ENCODE assay signal across 25 cellular contexts in the genomic region with DNA sequence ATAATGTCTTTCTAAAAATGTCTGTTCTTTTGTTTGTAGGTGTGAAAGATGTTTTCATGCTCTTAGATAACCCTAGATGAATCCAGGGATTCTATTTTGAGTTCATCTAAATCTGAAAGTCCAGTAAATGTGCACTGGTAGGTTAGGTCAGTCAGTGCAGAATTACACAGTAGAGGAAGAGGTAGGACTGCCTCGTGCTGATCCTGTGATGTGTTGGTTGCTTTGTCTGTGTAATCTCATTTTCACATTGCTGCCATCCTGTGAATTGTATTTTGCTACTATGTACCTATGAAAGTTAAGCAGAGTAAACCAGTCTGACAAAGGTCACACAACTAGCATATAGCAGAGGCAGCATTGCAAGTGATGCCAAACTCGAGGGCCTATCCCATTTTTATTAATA. TPM values are rescaled to one million over a fixed set of nuclear protein-coding genes. Genes with fewer than 3 reads are reported as not detected.
DNase-seq lines count a peak whose midpoint lies in the region; ATAC-seq, FAIRE-seq and TF ChIP-seq lines count a peak whose summit lies in the region.
"Had no signal": no experiment of that assay in that cellular context is flagged by ENCODE, and none has a peak within 500 bp of the region (broad histone marks: within the 10 kb centered on the region; RNA-seq: fewer than 3 reads in every experiment).

No MANE protein-coding gene starts in this region.

- H3K4me2 ChIP-seq in IMR-90 (ENCODE audit: low read depth, low read length) (no peak overlapping the region), HepG2 (ENCODE audit: low read depth, low read length) (no peak overlapping the region), smooth muscle cell (no peak overlapping the region)

- H3K27me3 ChIP-seq in IMR-90 (ENCODE audit: control insufficient read depth, insufficient read depth, low read length) (no peaks in the 10 kb centered on the region), HepG2 (ENCODE audit: control insufficient read depth in 1 of 2, insufficient read depth in 2 of 2, low read length in 2 of 2) (no peaks in the 10 kb centered on the region), smooth muscle cell (ENCODE audit: low read depth) (no peaks in the 10 kb centered on the region)
- H3K27me3 ChIP-seq: Peyer's patch had no signal

- H4K20me1 ChIP-seq in IMR-90 (ENCODE audit: insufficient read depth, low read length) (peaks cover 55% of the 10 kb centered on the region), HepG2 (ENCODE audit: insufficient read depth, low read length) (no peaks in the 10 kb centered on the region; the same call in 1 of the 2 replicates), smooth muscle cell (ENCODE audit: low read depth) (peaks cover 84% of the 10 kb centered on the region)

- TF ChIP-seq POLR2A in IMR-90 (IDR thresholded peaks at IDR 0.05; ENCODE audit: low read depth, low read length) = no peak
- TF ChIP-seq POLR2A in HepG2 (IDR thresholded peaks at IDR 0.05; ENCODE audit: insufficient read depth in 1 of 2, low read depth in 2 of 2, low read length in 2 of 2) = no peak

- H3K9ac ChIP-seq in IMR-90 (ENCODE audit: low read depth, low read length) (no peak overlapping the region), HepG2 (ENCODE audit: insufficient read depth, low read depth, low read length) (no peak overlapping the region), smooth muscle cell (ENCODE audit: low read depth) (no peak overlapping the region)

- no CpG with 5 or more reads among the region's 2 CpGs for WGBS in IMR-90 (ENCODE audit: extremely low coverage in 2 of 2, insufficient read length in 1 of 2), 2 experiments
- 80% methylated on average over 2 of the region's 2 CpGs for WGBS in HepG2 (ENCODE audit: low lambda C conversion rate)
- 93% methylated on average over 2 of the region's 2 CpGs for WGBS in smooth muscle cell (ENCODE audit: low lambda C conversion rate)

- CTCF ChIA-PET in IMR-90 (lab: Yijun Ruan, JAX) (no interaction called here), HepG2 (lab: Yijun Ruan, JAX; ENCODE audit: low intra/inter-chr PET ratio, low total read pairs) (no interaction called here)

- no peak for TF ChIP-seq EP300 in HepG2 (IDR thresholded peaks at IDR 0.05; ENCODE audit: low read depth in 2 of 2, low read length in 2 of 2)
- no peak for TF ChIP-seq EP300 in HepG2 (CRISPR knock-in tag; IDR thresholded peaks at IDR 0.05; ENCODE audit: borderline replicate concordance)

- FAIRE-seq in HepG2 (lab: Jason Lieb, UNC) = no peak
- FAIRE-seq: GM18507 had no signal

- TF ChIP-seq CTCF in IMR-90 (conservative IDR thresholded peaks at IDR 0.05; ENCODE audit: low read depth, low read length) (no peak), HepG2 (CRISPR knock-in tag; IDR thresholded peaks at IDR 0.05) (no peak), smooth muscle cell (IDR thresholded peaks at IDR 0.05; ENCODE audit: borderline replicate concordance, insufficient read depth, poor library complexity, severe bottlenecking) (no peak)

- no peak overlapping the region for H3K27ac ChIP-seq in IMR-90 (ENCODE audit: insufficient read depth, low read length)
- no peak overlapping the region for H3K27ac ChIP-seq in HepG2 (ENCODE audit: extremely low read length, insufficient read depth, low read length)
- peak overlapping the region; percentile 27 for H3K27ac ChIP-seq in smooth muscle cell (ENCODE audit: low read depth)
- H3K27ac ChIP-seq: Peyer's patch had no signal

- no peak overlapping the region for H2BK20ac ChIP-seq in IMR-90 (ENCODE audit: low read depth, low read length)

- no peak overlapping the region for H2AK9ac ChIP-seq in IMR-90 (replicated peaks; ENCODE audit: low read depth, low read length, poor library complexity)

- dilution Hi-C loops in IMR-90 (cut with HindIII; ENCODE audit: low sequenced_read_pairs, unreplicated experiment) = no loop called here

- H3K56ac ChIP-seq in IMR-90 (ENCODE audit: extremely low read depth, insufficient read depth, low read length) = no peak overlapping the region

- H3K79me1 ChIP-seq in IMR-90 (ENCODE audit: low read depth in 1 of 2, low read length in 2 of 2) = peaks cover 32 to 74% of the 10 kb centered on the region in 2 experiments

- H3K79me2 ChIP-seq in HepG2 (ENCODE audit: insufficient read depth, low read length) = peaks cover 10% of the 10 kb centered on the region
- peaks cover 72% of the 10 kb centered on the region for H3K79me2 ChIP-seq in smooth muscle cell (ENCODE audit: low read depth)

- H2BK15ac ChIP-seq in IMR-90 (ENCODE audit: low read depth, low read length) = no peak overlapping the region

- no peak overlapping the region for H4K8ac ChIP-seq in IMR-90 (ENCODE audit: low read depth in 2 of 2, low read length in 2 of 2)

- H4K91ac ChIP-seq in IMR-90 (ENCODE audit: insufficient read depth, low read depth, low read length) = no peak overlapping the region

- intact Hi-C loops in Right ventricle myocardium superior (cut with DNase I) = no loop called here
- intact Hi-C loops in cardiac septum (cut with DNase I) = no loop called here
- intact Hi-C loops in IMR-90 (cut with micrococcal nuclease) = no loop called here
- intact Hi-C loops in HepG2 (cut with micrococcal nuclease; ENCODE audit: unreplicated experiment) = no loop called here

- peaks cover 26% of the 10 kb centered on the region for H3K9me1 ChIP-seq in IMR-90 (ENCODE audit: insufficient read depth, low read length)

- no peak overlapping the region for H3K4ac ChIP-seq in IMR-90 (ENCODE audit: low read depth, low read length)

- no peak overlapping the region for H2AFZ ChIP-seq in IMR-90 (replicated peaks; ENCODE audit: low read length, poor library complexity)
- H2AFZ ChIP-seq in HepG2 (ENCODE audit: low read length) = no peak overlapping the region
- H2AFZ ChIP-seq in smooth muscle cell (ENCODE audit: low read depth) = no peak overlapping the region

- no peaks in the 10 kb centered on the region for H3K9me3 ChIP-seq in IMR-90 (ENCODE audit: control insufficient read depth, insufficient read depth, low read length)
- H3K9me3 ChIP-seq in HepG2 (ENCODE audit: low read length) = no peaks in the 10 kb centered on the region
- H3K9me3 ChIP-seq in smooth muscle cell (replicated peaks; ENCODE audit: low read depth) = no peaks in the 10 kb centered on the region
- H3K9me3 ChIP-seq: Peyer's patch had no signal

- DNase-seq in Right ventricle myocardium superior (no peak), cardiac septum (ENCODE audit: low spot score) (no peak), IMR-90 (no peak), HepG2 (ENCODE audit: low spot score) (no peak), smooth muscle cell (lab: John Stamatoyannopoulos, UW; ENCODE audit: unreplicated experiment) (no peak), T-helper 2 cell (no peak), ecto neural progenitor cell (ENCODE audit: low spot score) (no peak), midbrain (lab: John Stamatoyannopoulos, UW) (no peak)
- DNase-seq: 8988T; AML-193; C1 segment of cervical spinal cord; Calu3; CD8-positive, alpha-beta memory T cell; DMS153; GOT3; Kasumi-1; NCI-H1417; NCI-H1694 treated with DMSO at 0.1 percent for 48 hours; NCI-H2081 treated with DMSO at 0.1 percent for 48 hours; NCI-H2171 treated with DMSO at 0.1 percent for 48 hours; NCI-H524 treated with DMSO at 0.1 percent for 48 hours; NCI-H82; Peyer's patch had no signal

- ATAC-seq in Right ventricle myocardium superior (ENCODE audit: poor library complexity) (peak; percentile 22), IMR-90 (ENCODE audit: low read depth) (no peak), HepG2 (no peak)
- ATAC-seq: HCT116 had no signal

- H2BK120ac ChIP-seq in IMR-90 (ENCODE audit: low read depth, low read length) = no peak overlapping the region

- H2BK5ac ChIP-seq in IMR-90 (ENCODE audit: low read depth, low read length, poor library complexity, severe bottlenecking) = no peak overlapping the region

- peak overlapping the region; percentile 90 for H2AK5ac ChIP-seq in IMR-90 (ENCODE audit: low read depth, low read length)

- no peak overlapping the region for H3K4me3 ChIP-seq in IMR-90 (ENCODE audit: insufficient read depth, low read depth, low read length)
- no peak overlapping the region for H3K4me3 ChIP-seq in HepG2 (replicated peaks in 1 of 3; ENCODE audit: insufficient read depth in 1 of 3, low read depth in 2 of 3, low read length in 3 of 3)
- H3K4me3 ChIP-seq in smooth muscle cell = no peak overlapping the region
- H3K4me3 ChIP-seq: Peyer's patch had no signal

- H3F3A ChIP-seq in smooth muscle cell (ENCODE audit: low read depth) = peaks cover 20% of the 10 kb centered on the region

- TF ChIP-seq RAD21 in IMR-90 (IDR thresholded peaks at IDR 0.05; ENCODE audit: low read length) = no peak
- no peak for TF ChIP-seq RAD21 in HepG2 (CRISPR knock-in tag; IDR thresholded peaks at IDR 0.05)

- BruUV-seq in IMR-90 (replicated peaks; lab: Mats Ljungman, UMichigan) = no TSS peak
- BruUV-seq in HepG2 (replicated peaks; lab: Mats Ljungman, UMichigan) = no TSS peak

- H3K36me3 ChIP-seq in IMR-90 (ENCODE audit: control insufficient read depth, insufficient read depth, low read length) = peaks cover 20% of the 10 kb centered on the region
- peaks cover 8 to 63% of the 10 kb centered on the region in 2 experiments; a peak in 4 of 5 replicates for H3K36me3 ChIP-seq in HepG2 (replicated peaks in 1 of 2; ENCODE audit: control insufficient read depth in 1 of 2, insufficient read depth in 2 of 2, low read length in 2 of 2)
- H3K36me3 ChIP-seq in smooth muscle cell (ENCODE audit: low read depth) = peaks cover 7% of the 10 kb centered on the region

- peak overlapping the region; percentile 60; the same call in 1 of the 2 replicates for H3K23ac ChIP-seq in IMR-90 (ENCODE audit: low read depth, low read length)

- no peak overlapping the region for H3K14ac ChIP-seq in IMR-90 (replicated peaks; ENCODE audit: low read depth, low read length)

- H4K5ac ChIP-seq in IMR-90 (ENCODE audit: low read depth, low read length) = no peak overlapping the region

- in situ Hi-C loops in IMR-90 (cut with MboI; ENCODE audit: low sequenced_read_pairs) (no loop called here), HepG2 (cut with HindIII; ENCODE audit: extremely low pct_ligation_motif_present, low pct_unique_long_range_greater_than_20kb) (no loop called here)

- H3K18ac ChIP-seq in IMR-90 (ENCODE audit: low read depth, low read length) = no peak overlapping the region

- H3K4me1 ChIP-seq in IMR-90 (ENCODE audit: control insufficient read depth, insufficient read depth, low read length) (peaks cover 17% of the 10 kb centered on the region), HepG2 (ENCODE audit: insufficient read depth, low read length) (peaks cover 26% of the 10 kb centered on the region), smooth muscle cell (ENCODE audit: low read depth) (peaks cover 11% of the 10 kb centered on the region)

- POLR2A ChIA-PET in IMR-90 (lab: Charles Lee; ENCODE audit: unreplicated experiment) = no interaction called here
- POLR2A ChIA-PET in HepG2 (lab: Yijun Ruan, JAX) = no interaction called here

RNA-seq across cellular contexts. Expression of a gene that starts 36.5 kb away (rescaled TPM):
- 119 TPM for total RNA-seq in Right ventricle myocardium superior
- total RNA-seq in cardiac septum = 156 TPM
- total RNA-seq in IMR-90 (2012; rRNA removed) = 116 and 119 TPM in 2 replicates
- 197 and 231 TPM in 2 replicates for polyA plus RNA-seq in IMR-90 (2012; rRNA removed)
- polyA plus RNA-seq in IMR-90 (2012; cell fraction: cytosol; rRNA removed) = 32.5 and 114 TPM in 2 replicates
- 8.9 and 101 TPM in 2 replicates for polyA plus RNA-seq in IMR-90 (2012; cell fraction: nucleus; rRNA removed; ENCODE audit: low replicate concordance)
- total RNA-seq in HepG2 (2016; rRNA removed; fragmentation: Illumina TruSeq; extraction: Trizol) = 60.1 and 136 TPM in 2 replicates
- total RNA-seq in HepG2 (2016; cell fraction: cytosol; rRNA removed; fragmentation: Illumina TruSeq; extraction: Trizol; ENCODE audit: low read depth) = 427 and 465 TPM in 2 replicates
- 62.2 and 127 TPM in 2 replicates for total RNA-seq in HepG2 (2016; cell fraction: insoluble cytoplasmic fraction; rRNA removed; fragmentation: Illumina TruSeq; extraction: Trizol)
- 131 and 135 TPM in 2 replicates for total RNA-seq in HepG2 (2016; cell fraction: membrane; rRNA removed; fragmentation: Illumina TruSeq; extraction: Trizol)
- 67.8 and 78.6 TPM in 2 replicates for total RNA-seq in HepG2 (2016; cell fraction: nucleus; rRNA removed; fragmentation: Illumina TruSeq; extraction: Trizol)
- polyA plus RNA-seq in HepG2 (2011; rRNA removed) = 162 and 194 TPM in 2 replicates
- 81.2 and 134 TPM in 2 replicates for polyA plus RNA-seq in HepG2 (2011; cell fraction: cytosol; rRNA removed)
- polyA plus RNA-seq in HepG2 (2011; cell fraction: nucleus; rRNA removed) = 23.1 and 30.4 TPM in 2 replicates
- 126 and 155 TPM in 2 replicates for polyA plus RNA-seq in HepG2 (2012)
- 16.3 and 18.9 TPM in 2 replicates for polyA plus RNA-seq in HepG2 (2016; cell fraction: cytosol; fragmentation: Illumina TruSeq; extraction: Trizol; ENCODE audit: low read depth)
- polyA plus RNA-seq in HepG2 (2016; cell fraction: insoluble cytoplasmic fraction; fragmentation: Illumina TruSeq; extraction: Trizol; ENCODE audit: low read depth) = 227 and 248 TPM in 2 replicates
- polyA plus RNA-seq in HepG2 (2016; cell fraction: membrane; fragmentation: Illumina TruSeq; extraction: Trizol; ENCODE audit: low read depth) = 22.8 and 26.0 TPM in 2 replicates
- polyA plus RNA-seq in HepG2 (2016; cell fraction: nucleus; fragmentation: Illumina TruSeq; extraction: Trizol; ENCODE audit: insufficient read depth, low read depth) = 96.5 and 111 TPM in 2 replicates
- 126 and 271 TPM in 2 replicates for polyA minus RNA-seq in HepG2 (2011; rRNA and poly(A)+ RNA removed; ENCODE audit: low replicate concordance)
- 105 and 118 TPM in 2 replicates for polyA minus RNA-seq in HepG2 (2011; cell fraction: cytosol; rRNA and poly(A)+ RNA removed)
- polyA minus RNA-seq in HepG2 (2011; cell fraction: nucleus; rRNA and poly(A)+ RNA removed) = 95.1 and 136 TPM in 2 replicates
- 117 and 140 TPM in 2 replicates for total RNA-seq in smooth muscle cell
- 131 and 164 TPM in 2 replicates for polyA plus RNA-seq in smooth muscle cell
